In the genomic region with DNA sequence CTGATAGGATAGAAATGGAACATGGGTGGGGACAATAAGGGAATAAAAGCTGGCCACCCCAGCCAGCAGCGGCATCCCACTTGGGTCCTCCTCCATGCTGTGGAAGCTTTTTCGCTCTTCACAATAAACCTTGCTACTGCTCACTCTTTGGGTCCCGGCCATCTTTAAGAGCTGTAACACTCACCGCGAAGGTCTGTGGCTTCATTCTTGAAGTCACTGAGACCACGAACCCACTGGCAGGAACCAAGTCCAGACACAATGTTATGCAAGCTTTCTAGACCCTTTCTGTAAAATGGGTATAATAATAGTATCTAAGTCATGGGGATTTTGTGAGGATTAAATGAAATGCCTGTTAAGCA, we compare ENCODE assay signal across 1 cellular context.
TF ChIP-seq lines count a peak whose summit lies in the region.

No MANE protein-coding gene starts in this region.

TF ChIP-seq in H1, 55 proteins besides CTCF, POLR2A, EP300 and RAD21 (continued from another document):
- TF ChIP-seq, protein P1, sequence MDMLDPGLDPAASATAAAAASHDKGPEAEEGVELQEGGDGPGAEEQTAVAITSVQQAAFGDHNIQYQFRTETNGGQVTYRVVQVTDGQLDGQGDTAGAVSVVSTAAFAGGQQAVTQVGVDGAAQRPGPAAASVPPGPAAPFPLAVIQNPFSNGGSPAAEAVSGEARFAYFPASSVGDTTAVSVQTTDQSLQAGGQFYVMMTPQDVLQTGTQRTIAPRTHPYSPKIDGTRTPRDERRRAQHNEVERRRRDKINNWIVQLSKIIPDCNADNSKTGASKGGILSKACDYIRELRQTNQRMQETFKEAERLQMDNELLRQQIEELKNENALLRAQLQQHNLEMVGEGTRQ (IDR thresholded peaks at IDR 0.05; ENCODE audit: low read length): no peak
- no peak for TF ChIP-seq BCL11A (IDR thresholded peaks at IDR 0.05; ENCODE audit: low read depth in 2 of 2, low read length in 2 of 2)
- no peak for TF ChIP-seq KDM5A (IDR thresholded peaks at IDR 0.05; ENCODE audit: low read length)
- TF ChIP-seq BRCA1 (IDR thresholded peaks at IDR 0.05; ENCODE audit: low read depth, low read length): no peak
- no peak for TF ChIP-seq BACH1 (IDR thresholded peaks at IDR 0.05; ENCODE audit: low read length)
- no peak for TF ChIP-seq YY1 (IDR thresholded peaks at IDR 0.05; ENCODE audit: low read depth, low read length)
- no peak for TF ChIP-seq TEAD4 (IDR thresholded peaks at IDR 0.05; ENCODE audit: low read depth, low read length)
- TF ChIP-seq MAFK (IDR thresholded peaks at IDR 0.05; ENCODE audit: low read depth, low read length): no peak
- no peak for TF ChIP-seq CBX5 (IDR thresholded peaks at IDR 0.05; ENCODE audit: low read depth, low read length)
- TF ChIP-seq CTBP2 (IDR thresholded peaks at IDR 0.05; ENCODE audit: borderline replicate concordance, insufficient read depth, insufficient read length, low read length): no peak
- no peak for TF ChIP-seq CHD2 (IDR thresholded peaks at IDR 0.05; ENCODE audit: low read length)
- TF ChIP-seq TAF1 (IDR thresholded peaks at IDR 0.05; ENCODE audit: low read depth, low read length): no peak
- no peak for TF ChIP-seq KDM4A (IDR thresholded peaks at IDR 0.05; ENCODE audit: low read depth, low read length, severe bottlenecking)
- no peak for TF ChIP-seq CEBPB (IDR thresholded peaks at IDR 0.05; ENCODE audit: low read depth, low read length)
